In genomic region chr16:89363621-89364393, GRCh38 we compare ENCODE assay signal across 8 cellular contexts.
DNase-seq lines count a peak whose midpoint lies in the region; ATAC-seq, FAIRE-seq and TF ChIP-seq lines count a peak whose summit lies in the region.

No MANE protein-coding gene starts in this region.

- peak overlapping the region; percentile 76 for H3K4me3 Mint-ChIP-seq in activated naive CD8-positive, alpha-beta T cell treated with anti-CD3 and anti-CD28 coated beads, Interleukin-2, amount 10 ng/mL, durations not matched to agents 7 days and 5 days
- H3K4me3 Mint-ChIP-seq in type B pancreatic cell, result peak overlapping the region; percentile 54

- H3K36me3 ChIP-seq in kidney (ENCODE audit: control insufficient read depth in 1 of 2, insufficient read depth in 2 of 2, low read length in 2 of 2), result no peaks in the 10 kb centered on the region
- H3K36me3 ChIP-seq in ascending aorta, result no peaks in the 10 kb centered on the region

- H3K27ac Mint-ChIP-seq in activated naive CD8-positive, alpha-beta T cell treated with anti-CD3 and anti-CD28 coated beads, Interleukin-2, amount 10 ng/mL, durations not matched to agents 7 days and 5 days, result peak overlapping the region; percentile 85
- H3K27ac Mint-ChIP-seq in type B pancreatic cell, result peak overlapping the region; percentile 88

- H3K4me3 ChIP-seq in kidney (ENCODE audit: low read length in 2 of 2) (no peak overlapping the region), ascending aorta (no peak overlapping the region)

- H3K4me1 Mint-ChIP-seq in activated naive CD8-positive, alpha-beta T cell treated with anti-CD3 and anti-CD28 coated beads, Interleukin-2, amount 10 ng/mL, durations not matched to agents 7 days and 5 days, result peaks cover 72% of the 10 kb centered on the region
- H3K4me1 Mint-ChIP-seq in type B pancreatic cell (ENCODE audit: unreplicated experiment), result peaks cover 58% of the 10 kb centered on the region

- TF ChIP-seq CTCF in kidney (IDR thresholded peaks at IDR 0.05; ENCODE audit: borderline replicate concordance, extremely low read depth, insufficient read depth), result no peak
- TF ChIP-seq CTCF in type B pancreatic cell (conservative IDR thresholded peaks at IDR 0.05), result no peak
- no peak for TF ChIP-seq CTCF in ascending aorta (IDR thresholded peaks at IDR 0.05)

- no peak overlapping the region for H3K9ac ChIP-seq in kidney (ENCODE audit: low read length in 2 of 2)

- H3K4me1 ChIP-seq in kidney (ENCODE audit: control insufficient read depth in 1 of 2, insufficient read depth in 1 of 2, low read depth in 1 of 2, low read length in 2 of 2), result peaks cover 19 to 40% of the 10 kb centered on the region in 2 donors
- peaks cover 16 to 35% of the 10 kb centered on the region in 2 donors for H3K4me1 ChIP-seq in ascending aorta

- no peaks in the 10 kb centered on the region for H3K27me3 Mint-ChIP-seq in activated naive CD8-positive, alpha-beta T cell treated with anti-CD3 and anti-CD28 coated beads, Interleukin-2, amount 10 ng/mL, durations not matched to agents 7 days and 5 days
- H3K27me3 Mint-ChIP-seq in type B pancreatic cell, result no peaks in the 10 kb centered on the region

- peak; percentile 20 for ATAC-seq in activated naive CD8-positive, alpha-beta T cell treated with anti-CD3 and anti-CD28 coated beads, Interleukin-2, amount 10 ng/mL, durations not matched to agents 7 days and 5 days (ENCODE audit: low read depth)
- ATAC-seq in HG03439 (IDR thresholded peaks at IDR 0.05; ENCODE audit: unreplicated experiment), result no peak

- intact Hi-C loops in kidney (cut with DNase I) (no loop called here), ascending aorta (cut with DNase I) (no loop called here)

- in situ Hi-C loops in G401 (cut with HindIII; ENCODE audit: low sequenced_read_pairs), result no loop called here

- POLR2A ChIA-PET in activated naive CD8-positive, alpha-beta T cell treated with anti-CD3 and anti-CD28 coated beads, Interleukin-2, amount 10 ng/mL, durations not matched to agents 7 days and 5 days (lab: Charles Lee), result interaction anchor here (1.0 kb wide), 1 partner anchor 19 kb away, joined by 3 read pairs; no protein-coding TSS in a partner anchor

- peak; percentile 87 for DNase-seq in ELR (ENCODE audit: low read depth)
- peak; percentile 51 for DNase-seq in activated naive CD8-positive, alpha-beta T cell treated with anti-CD3 and anti-CD28 coated beads, Interleukin-2, amount 10 ng/mL, durations not matched to agents 7 days and 5 days
- DNase-seq in kidney, result peak; percentile 76
- no peak for DNase-seq in type B pancreatic cell (ENCODE audit: extremely low spot score, unreplicated experiment)
- no peak for DNase-seq in G401 (ENCODE audit: low spot score)
- no peak for DNase-seq in ascending aorta (ENCODE audit: low spot score in 2 of 2)

- no peaks in the 10 kb centered on the region for H3K27me3 ChIP-seq in ascending aorta

- H3K9me3 Mint-ChIP-seq in activated naive CD8-positive, alpha-beta T cell treated with anti-CD3 and anti-CD28 coated beads, Interleukin-2, amount 10 ng/mL, durations not matched to agents 7 days and 5 days, result no peaks in the 10 kb centered on the region
- no peaks in the 10 kb centered on the region for H3K9me3 Mint-ChIP-seq in type B pancreatic cell

- FAIRE-seq in kidney (lab: Jason Lieb, UNC), result no peak

- peaks cover 7% of the 10 kb centered on the region for H3K36me3 Mint-ChIP-seq in activated naive CD8-positive, alpha-beta T cell treated with anti-CD3 and anti-CD28 coated beads, Interleukin-2, amount 10 ng/mL, durations not matched to agents 7 days and 5 days
- peaks cover 4% of the 10 kb centered on the region for H3K36me3 Mint-ChIP-seq in type B pancreatic cell

- H3K27ac ChIP-seq in kidney (ENCODE audit: low read depth in 2 of 2, low read length in 2 of 2) (no peak overlapping the region), ascending aorta (peak overlapping the region in 1 of 2 donors; percentile 15)

- H3K9me3 ChIP-seq in kidney (ENCODE audit: control insufficient read depth in 1 of 2, low read length in 2 of 2) (no peaks in the 10 kb centered on the region), ascending aorta (no peaks in the 10 kb centered on the region)

TF ChIP-seq in PFSK-1, 5 proteins besides CTCF, POLR2A, EP300 and RAD21:
- TF ChIP-seq POLR2AphosphoS5 (IDR thresholded peaks at IDR 0.05; ENCODE audit: low read depth, low read length), result 0 out of 2 replicates have a peak, but pooled peaks have one; percentile 4
- no peak for TF ChIP-seq SIN3A (IDR thresholded peaks at IDR 0.05; ENCODE audit: borderline replicate concordance, insufficient read depth, low read length)
- no peak for TF ChIP-seq FOXP2 (optimal IDR thresholded peaks at IDR 0.05; ENCODE audit: borderline replicate concordance, extremely low read depth, extremely low read length, insufficient read depth)
- no peak for TF ChIP-seq REST (IDR thresholded peaks at IDR 0.05; ENCODE audit: insufficient read depth in 1 of 2, low read depth in 2 of 2, low read length in 2 of 2)
TF ChIP-seq in PFSK-1: peak in this region for 1.

Comparison
In these comparisons a context has a peak if more than half of its experiments do, and no peak if none do; other contexts are left out.
1. DNase-seq: peak in ELR (single experiment), activated naive CD8-positive, alpha-beta T cell treated with anti-CD3 and anti-CD28 coated beads, Interleukin-2, amount 10 ng/mL, durations not matched to agents 7 days and 5 days (single experiment) and kidney (single experiment); none in type B pancreatic cell (single experiment), G401 (single experiment) and ascending aorta (0 of 2).